19 cellular contexts compared by ENCODE assay signal in genomic region chr16:89908236-89908635, GRCh38. TPM values are rescaled to one million over a fixed set of nuclear protein-coding genes. Genes with fewer than 3 reads are reported as not detected.
DNase-seq lines count a peak whose midpoint lies in the region; ATAC-seq, FAIRE-seq and TF ChIP-seq lines count a peak whose summit lies in the region.
"Had no signal": no experiment of that assay in that cellular context is flagged by ENCODE, and none has a peak within 500 bp of the region (broad histone marks: within the 10 kb centered on the region; RNA-seq: fewer than 3 reads in every experiment).

No MANE protein-coding gene starts in this region.

- H3K14ac ChIP-seq in neuronal stem cell (ENCODE audit: low read length), result no peak overlapping the region

- H2BK12ac ChIP-seq in neuronal stem cell (ENCODE audit: low read length), result no peak overlapping the region

- no peaks in the 10 kb centered on the region for H3K9me2 ChIP-seq in SU-DHL-6 (replicated peaks; ENCODE audit: insufficient read depth, low read length)

- H3K27me3 ChIP-seq in HepG2 (ENCODE audit: control insufficient read depth in 1 of 2, insufficient read depth in 2 of 2, low read length in 2 of 2) (no peaks in the 10 kb centered on the region), right lobe of liver (no peaks in the 10 kb centered on the region), SU-DHL-6 (ENCODE audit: low read length) (no peaks in the 10 kb centered on the region), neuronal stem cell (ENCODE audit: control insufficient read depth in 3 of 3, insufficient read depth in 3 of 3, low read depth in 1 of 3, low read length in 3 of 3) (no peaks in the 10 kb centered on the region), psoas muscle (ENCODE audit: insufficient read depth in 3 of 3, low read length in 2 of 3) (no peaks in the 10 kb centered on the region)
- H3K27me3 ChIP-seq: BLaER1 had no signal

- H3K9ac ChIP-seq in HepG2 (ENCODE audit: insufficient read depth, low read depth, low read length) (no peak overlapping the region), SU-DHL-6 (ENCODE audit: low read length) (peak overlapping the region; percentile 28; the same call in 1 of the 2 replicates), neuronal stem cell (ENCODE audit: low read depth, low read length, poor library complexity) (no peak overlapping the region)
- H3K9ac ChIP-seq: BLaER1, GM23248 had no signal

- no peak for ATAC-seq in HepG2
- no peak for ATAC-seq in right lobe of liver
- ATAC-seq in psoas muscle, result no peak
- ATAC-seq: CD8-positive, alpha-beta T cell had no signal

- no peaks in the 10 kb centered on the region for H3K79me2 ChIP-seq in HepG2 (ENCODE audit: insufficient read depth, low read length)
- no peaks in the 10 kb centered on the region for H3K79me2 ChIP-seq in SU-DHL-6 (ENCODE audit: insufficient read depth, low read length)

- in situ Hi-C loops in HepG2 (cut with HindIII; ENCODE audit: extremely low pct_ligation_motif_present, low pct_unique_long_range_greater_than_20kb), result no loop called here

- H3K4me2 ChIP-seq in HepG2 (ENCODE audit: low read depth, low read length) (no peak overlapping the region), SU-DHL-6 (ENCODE audit: low read depth, low read length, poor library complexity, severe bottlenecking) (no peak overlapping the region), neuronal stem cell (ENCODE audit: insufficient read depth, low read length, poor library complexity, severe bottlenecking) (no peak overlapping the region)
- H3K4me2 ChIP-seq: BLaER1 had no signal

- 91% methylated on average over 4 of the region's 4 CpGs for WGBS in HepG2 (ENCODE audit: low lambda C conversion rate)
- WGBS in right lobe of liver (ENCODE audit: insufficient coverage, low coverage, low lambda C conversion rate, missing lambda C conversion rate), result 80% methylated on average over 4 of the region's 4 CpGs
- no CpG with 5 or more reads among the region's 4 CpGs for WGBS in neuronal stem cell (ENCODE audit: extremely low coverage in 2 of 2, insufficient read length in 2 of 2, insufficient replicate concordance in 1 of 2), 2 donors
- 97 to 98% (median 97%) methylated on average over 4 of the region's 4 CpGs for WGBS in psoas muscle, 3 donors

- TF ChIP-seq EP300 in HepG2 (IDR thresholded peaks at IDR 0.05; ENCODE audit: low read depth in 2 of 2, low read length in 2 of 2) (no peak), HepG2 (CRISPR knock-in tag; IDR thresholded peaks at IDR 0.05; ENCODE audit: borderline replicate concordance) (no peak)

- H3F3A ChIP-seq in SU-DHL-6 (ENCODE audit: insufficient read depth), result peaks cover 15% of the 10 kb centered on the region

- DNase-seq in HepG2 (ENCODE audit: low spot score) (no peak), right lobe of liver (no peak), neuronal stem cell (ENCODE audit: low spot score) (no peak), CD1c-positive myeloid dendritic cell (ENCODE audit: extremely low spot score) (no peak), psoas muscle (no peak), foreskin fibroblast (no peak)
- DNase-seq: Calu3; CD8-positive, alpha-beta T cell; DMS79 treated with DMSO at 0.1 percent for 48 hours; EL; GM23248; H9; KBM-7 had no signal

- H3K79me1 ChIP-seq in neuronal stem cell (ENCODE audit: low read depth, low read length), result peaks cover 4% of the 10 kb centered on the region

- H3K4me3 ChIP-seq in HepG2 (replicated peaks in 1 of 3; ENCODE audit: insufficient read depth in 1 of 3, low read depth in 2 of 3, low read length in 3 of 3), result no peak overlapping the region
- H3K4me3 ChIP-seq in right lobe of liver, result no peak overlapping the region
- H3K4me3 ChIP-seq in SU-DHL-6 (ENCODE audit: insufficient read depth, low read length, poor library complexity, severe bottlenecking), result no peak overlapping the region
- H3K4me3 ChIP-seq in neuronal stem cell (ENCODE audit: low read length in 2 of 2), result no peak overlapping the region
- no peak overlapping the region for H3K4me3 ChIP-seq in psoas muscle
- H3K4me3 ChIP-seq in foreskin fibroblast (ENCODE audit: low read depth in 1 of 2, low read length in 2 of 2), result no peak overlapping the region
- H3K4me3 ChIP-seq: BLaER1, GM23248 had no signal

- no peaks in the 10 kb centered on the region; the same call in 1 of the 2 replicates for H3K4me1 ChIP-seq in HepG2 (ENCODE audit: insufficient read depth, low read length)
- no peaks in the 10 kb centered on the region for H3K4me1 ChIP-seq in right lobe of liver
- peaks cover 0 to 1% of the 10 kb centered on the region in 2 donors for H3K4me1 ChIP-seq in neuronal stem cell (ENCODE audit: control insufficient read depth in 2 of 2, insufficient read depth in 1 of 2, low read depth in 1 of 2, low read length in 2 of 2)
- H3K4me1 ChIP-seq in psoas muscle, result peaks cover 4% of the 10 kb centered on the region

- no peak for FAIRE-seq in HepG2 (lab: Jason Lieb, UNC)
- FAIRE-seq: GM12891 had no signal

- TF ChIP-seq CTCF in HepG2 (CRISPR knock-in tag; IDR thresholded peaks at IDR 0.05) (no peak), right lobe of liver (IDR thresholded peaks at IDR 0.05) (no peak), SU-DHL-6 (IDR thresholded peaks at IDR 0.05; ENCODE audit: insufficient read depth, low read length, poor library complexity, severe bottlenecking) (no peak), psoas muscle (IDR thresholded peaks at IDR 0.05) (no peak), foreskin fibroblast (IDR thresholded peaks at IDR 0.05; ENCODE audit: low read depth, low read length) (no peak)

- peaks cover 31 to 39% of the 10 kb centered on the region in 2 experiments for H3K36me3 ChIP-seq in HepG2 (replicated peaks in 1 of 2; ENCODE audit: control insufficient read depth in 1 of 2, insufficient read depth in 2 of 2, low read length in 2 of 2)
- peaks cover 0 to 34% (median 11%) of the 10 kb centered on the region in 4 donors for H3K36me3 ChIP-seq in right lobe of liver
- no peaks in the 10 kb centered on the region; the same call in 1 of the 2 replicates for H3K36me3 ChIP-seq in SU-DHL-6 (ENCODE audit: low read length)
- peaks cover 33 to 87% of the 10 kb centered on the region in 2 donors for H3K36me3 ChIP-seq in neuronal stem cell (replicated peaks in 1 of 2; ENCODE audit: control insufficient read depth in 2 of 2, insufficient read depth in 2 of 2, low read length in 2 of 2)
- H3K36me3 ChIP-seq in psoas muscle (ENCODE audit: insufficient read depth in 1 of 2, low read depth in 1 of 2), result peaks cover 0 to 76% of the 10 kb centered on the region in 2 donors

- no peak overlapping the region for H2BK120ac ChIP-seq in neuronal stem cell (ENCODE audit: low read depth, low read length)

- intact Hi-C loops in HepG2 (cut with micrococcal nuclease; ENCODE audit: unreplicated experiment) (no loop called here), right lobe of liver (cut with DNase I) (no loop called here), psoas muscle (cut with DNase I) (no loop called here)

- no TSS peak for BruUV-seq in HepG2 (replicated peaks; lab: Mats Ljungman, UMichigan)

- no peak overlapping the region for H2BK15ac ChIP-seq in neuronal stem cell (ENCODE audit: low read length)

- no peak overlapping the region for H4K91ac ChIP-seq in neuronal stem cell (ENCODE audit: low read depth, low read length, poor library complexity)

- H2BK5ac ChIP-seq in neuronal stem cell (ENCODE audit: low read length), result no peak overlapping the region

- H3K27ac ChIP-seq in HepG2 (ENCODE audit: extremely low read length, insufficient read depth, low read length) (no peak overlapping the region), right lobe of liver (no peak overlapping the region), SU-DHL-6 (ENCODE audit: low read depth, low read length) (peak overlapping the region; percentile 86), neuronal stem cell (replicated peaks; ENCODE audit: low read length) (no peak overlapping the region), psoas muscle (no peak overlapping the region)
- H3K27ac ChIP-seq: 22Rv1, BLaER1, GM23248, HL-60 had no signal

- no peak overlapping the region for H3K18ac ChIP-seq in neuronal stem cell (ENCODE audit: low read length)

- H4K8ac ChIP-seq in neuronal stem cell (ENCODE audit: low read depth, low read length), result no peak overlapping the region

- H4K20me1 ChIP-seq in HepG2 (ENCODE audit: insufficient read depth, low read length), result no peaks in the 10 kb centered on the region; the same call in 1 of the 2 replicates
- H4K20me1 ChIP-seq in SU-DHL-6 (ENCODE audit: low read depth, low read length), result no peaks in the 10 kb centered on the region

- TF ChIP-seq RAD21 in HepG2 (CRISPR knock-in tag; IDR thresholded peaks at IDR 0.05), result no peak

- POLR2A ChIA-PET in HepG2 (lab: Yijun Ruan, JAX), result interaction anchor here (0.7 to 8.1 kb wide), 5 partner anchors 10 to 70 kb away, joined by 4 to 78 read pairs (median 22); partner anchors contain the start of genes MC1R, TCF25 and TUBB3

- H2AFZ ChIP-seq in HepG2 (ENCODE audit: low read length), result no peak overlapping the region
- H2AFZ ChIP-seq in SU-DHL-6 (ENCODE audit: low read depth, low read length, severe bottlenecking), result no peak overlapping the region
- H2AFZ ChIP-seq in neuronal stem cell (ENCODE audit: low read length), result no peak overlapping the region
- H2AFZ ChIP-seq: GM23248 had no signal

- CTCF ChIA-PET in HepG2 (lab: Yijun Ruan, JAX; ENCODE audit: low intra/inter-chr PET ratio, low total read pairs), result no interaction called here

- no peaks in the 10 kb centered on the region for H3K9me3 ChIP-seq in HepG2 (ENCODE audit: low read length)
- H3K9me3 ChIP-seq in right lobe of liver, result no peaks in the 10 kb centered on the region
- H3K9me3 ChIP-seq in SU-DHL-6 (ENCODE audit: insufficient read depth, low read length), result no peaks in the 10 kb centered on the region
- peaks cover 14 to 18% of the 10 kb centered on the region in 2 donors for H3K9me3 ChIP-seq in neuronal stem cell (replicated peaks in 1 of 2; ENCODE audit: control insufficient read depth in 2 of 2, insufficient read depth in 1 of 2, low read depth in 1 of 2, low read length in 2 of 2)
- H3K9me3 ChIP-seq in psoas muscle, result no peaks in the 10 kb centered on the region

- H3K4ac ChIP-seq in neuronal stem cell (ENCODE audit: low read length), result no peak overlapping the region

- H3K23ac ChIP-seq in neuronal stem cell (ENCODE audit: low read depth, low read length, poor library complexity), result peak overlapping the region; percentile 43

- no peak overlapping the region for H2AK5ac ChIP-seq in neuronal stem cell (ENCODE audit: low read depth, low read length)

- no peak for TF ChIP-seq POLR2A in HepG2 (IDR thresholded peaks at IDR 0.05; ENCODE audit: insufficient read depth in 1 of 2, low read depth in 2 of 2, low read length in 2 of 2)
- no peak for TF ChIP-seq POLR2A in right lobe of liver (IDR thresholded peaks at IDR 0.05)

RNA-seq across cellular contexts. Expression of gene MC1R, which starts 10.4 kb away (rescaled TPM):
- 7.2 and 9.1 TPM in 2 replicates for total RNA-seq in HepG2 (2016; rRNA removed; fragmentation: Illumina TruSeq; extraction: Trizol)
- total RNA-seq in HepG2 (2016; cell fraction: cytosol; rRNA removed; fragmentation: Illumina TruSeq; extraction: Trizol; ENCODE audit: low read depth), result 3.5 and 3.7 TPM in 2 replicates
- total RNA-seq in HepG2 (2016; cell fraction: insoluble cytoplasmic fraction; rRNA removed; fragmentation: Illumina TruSeq; extraction: Trizol), result 8.1 and 8.7 TPM in 2 replicates
- 8.1 and 9.5 TPM in 2 replicates for total RNA-seq in HepG2 (2016; cell fraction: membrane; rRNA removed; fragmentation: Illumina TruSeq; extraction: Trizol)
- 7.2 and 7.7 TPM in 2 replicates for total RNA-seq in HepG2 (2016; cell fraction: nucleus; rRNA removed; fragmentation: Illumina TruSeq; extraction: Trizol)
- 14.8 and 20.0 TPM in 2 replicates for polyA plus RNA-seq in HepG2 (2011; rRNA removed)
- 14.8 and 18.9 TPM in 2 replicates for polyA plus RNA-seq in HepG2 (2011; cell fraction: cytosol; rRNA removed)
- 89.3 and 96.4 TPM in 2 replicates for polyA plus RNA-seq in HepG2 (2011; cell fraction: nucleus; rRNA removed)
- 6.5 and 12.0 TPM in 2 replicates for polyA plus RNA-seq in HepG2 (2012)
- 2.9 and 3.1 TPM in 2 replicates for polyA plus RNA-seq in HepG2 (2016; cell fraction: cytosol; fragmentation: Illumina TruSeq; extraction: Trizol; ENCODE audit: low read depth)
- 6.7 and 7.1 TPM in 2 replicates for polyA plus RNA-seq in HepG2 (2016; cell fraction: insoluble cytoplasmic fraction; fragmentation: Illumina TruSeq; extraction: Trizol; ENCODE audit: low read depth)
- 6.5 and 7.5 TPM in 2 replicates for polyA plus RNA-seq in HepG2 (2016; cell fraction: membrane; fragmentation: Illumina TruSeq; extraction: Trizol; ENCODE audit: low read depth)
- 17.7 and 19.3 TPM in 2 replicates for polyA plus RNA-seq in HepG2 (2016; cell fraction: nucleus; fragmentation: Illumina TruSeq; extraction: Trizol; ENCODE audit: insufficient read depth, low read depth)
- polyA minus RNA-seq in HepG2 (2011; rRNA and poly(A)+ RNA removed; ENCODE audit: low replicate concordance), result 23.7 and 30.7 TPM in 2 replicates
- 5.4 and 5.5 TPM in 2 replicates for polyA minus RNA-seq in HepG2 (2011; cell fraction: cytosol; rRNA and poly(A)+ RNA removed)
- polyA minus RNA-seq in HepG2 (2011; cell fraction: nucleus; rRNA and poly(A)+ RNA removed), result 16.0 and 17.0 TPM in 2 replicates
- 1 to 10 TPM in 2 of 6 experiments, under 1 TPM in 4; 0.31 to 1.6 (median 0.77) TPM for total RNA-seq in right lobe of liver
- polyA plus RNA-seq in neuronal stem cell (2013, experiment 1 of 2), result 2.1 TPM
- 2.1 TPM for polyA plus RNA-seq in neuronal stem cell (2013, experiment 2 of 2)
- 1 to 10 TPM in 1 of 4 donors, under 1 TPM in 3; 0.67 to 1.1 (median 0.88) TPM for total RNA-seq in psoas muscle
- 1 to 10 TPM in 1 of 3 donors, under 1 TPM in 2; 0.18 to 1.8 (median 0.18) TPM for polyA plus RNA-seq in psoas muscle

RNA-seq across cellular contexts. Expression of gene TUBB3, which starts 14.9 kb away (rescaled TPM):
- 161 and 185 TPM in 2 replicates for total RNA-seq in HepG2 (2016; rRNA removed; fragmentation: Illumina TruSeq; extraction: Trizol)
- total RNA-seq in HepG2 (2016; cell fraction: cytosol; rRNA removed; fragmentation: Illumina TruSeq; extraction: Trizol; ENCODE audit: low read depth), result 94.2 and 96.8 TPM in 2 replicates
- 145 and 195 TPM in 2 replicates for total RNA-seq in HepG2 (2016; cell fraction: insoluble cytoplasmic fraction; rRNA removed; fragmentation: Illumina TruSeq; extraction: Trizol)
- total RNA-seq in HepG2 (2016; cell fraction: membrane; rRNA removed; fragmentation: Illumina TruSeq; extraction: Trizol), result 140 and 142 TPM in 2 replicates
- total RNA-seq in HepG2 (2016; cell fraction: nucleus; rRNA removed; fragmentation: Illumina TruSeq; extraction: Trizol), result 81.3 and 94.7 TPM in 2 replicates
- 110 and 152 TPM in 2 replicates for polyA plus RNA-seq in HepG2 (2011; rRNA removed)
- 84.2 and 120 TPM in 2 replicates for polyA plus RNA-seq in HepG2 (2011; cell fraction: cytosol; rRNA removed)
- polyA plus RNA-seq in HepG2 (2011; cell fraction: nucleus; rRNA removed), result 168 and 179 TPM in 2 replicates
- 45.2 and 119 TPM in 2 replicates for polyA plus RNA-seq in HepG2 (2012)
- polyA plus RNA-seq in HepG2 (2016; cell fraction: cytosol; fragmentation: Illumina TruSeq; extraction: Trizol; ENCODE audit: low read depth), result 63.1 and 64.3 TPM in 2 replicates
- polyA plus RNA-seq in HepG2 (2016; cell fraction: insoluble cytoplasmic fraction; fragmentation: Illumina TruSeq; extraction: Trizol; ENCODE audit: low read depth), result 127 and 159 TPM in 2 replicates
- 87.3 and 99.0 TPM in 2 replicates for polyA plus RNA-seq in HepG2 (2016; cell fraction: membrane; fragmentation: Illumina TruSeq; extraction: Trizol; ENCODE audit: low read depth)
- polyA plus RNA-seq in HepG2 (2016; cell fraction: nucleus; fragmentation: Illumina TruSeq; extraction: Trizol; ENCODE audit: insufficient read depth, low read depth), result 138 and 154 TPM in 2 replicates
- polyA minus RNA-seq in HepG2 (2011; rRNA and poly(A)+ RNA removed; ENCODE audit: low replicate concordance), result 34.9 and 340 TPM in 2 replicates
- 99.4 and 107 TPM in 2 replicates for polyA minus RNA-seq in HepG2 (2011; cell fraction: cytosol; rRNA and poly(A)+ RNA removed)
- polyA minus RNA-seq in HepG2 (2011; cell fraction: nucleus; rRNA and poly(A)+ RNA removed), result 34.8 and 42.6 TPM in 2 replicates
- under 1 TPM in 4 of 6 experiments, not detected in 2; 0.13 to 0.86 (median 0.36) TPM for total RNA-seq in right lobe of liver
- polyA plus RNA-seq in neuronal stem cell (2013, experiment 1 of 2), result 121 TPM
- polyA plus RNA-seq in neuronal stem cell (2013, experiment 2 of 2), result 119 TPM
- total RNA-seq in psoas muscle, result 1 to 10 TPM in 1 of 4 donors, under 1 TPM in 1, not detected in 2; 0.30 to 1.3 TPM
- 1 to 10 TPM in 1 of 3 donors, under 1 TPM in 2; 0.17 to 2.4 (median 0.47) TPM for polyA plus RNA-seq in psoas muscle
- polyA plus RNA-seq: CD14-positive monocyte had no signal

RNA-seq across cellular contexts. Expression of gene TCF25, which starts 34.8 kb away (rescaled TPM):
- total RNA-seq in HepG2 (2016; rRNA removed; fragmentation: Illumina TruSeq; extraction: Trizol), result 98.4 and 138 TPM in 2 replicates
- 70.6 and 87.2 TPM in 2 replicates for total RNA-seq in HepG2 (2016; cell fraction: cytosol; rRNA removed; fragmentation: Illumina TruSeq; extraction: Trizol; ENCODE audit: low read depth)
- 75.7 and 144 TPM in 2 replicates for total RNA-seq in HepG2 (2016; cell fraction: insoluble cytoplasmic fraction; rRNA removed; fragmentation: Illumina TruSeq; extraction: Trizol)
- 50.6 and 58.6 TPM in 2 replicates for total RNA-seq in HepG2 (2016; cell fraction: membrane; rRNA removed; fragmentation: Illumina TruSeq; extraction: Trizol)
- 110 and 124 TPM in 2 replicates for total RNA-seq in HepG2 (2016; cell fraction: nucleus; rRNA removed; fragmentation: Illumina TruSeq; extraction: Trizol)
- 206 and 274 TPM in 2 replicates for polyA plus RNA-seq in HepG2 (2011; rRNA removed)
- 65.2 and 80.6 TPM in 2 replicates for polyA plus RNA-seq in HepG2 (2011; cell fraction: cytosol; rRNA removed)
- polyA plus RNA-seq in HepG2 (2011; cell fraction: nucleus; rRNA removed), result 1,625 and 1,754 TPM in 2 replicates
- polyA plus RNA-seq in HepG2 (2012), result 188 and 209 TPM in 2 replicates
- 17.8 and 22.1 TPM in 2 replicates for polyA plus RNA-seq in HepG2 (2016; cell fraction: cytosol; fragmentation: Illumina TruSeq; extraction: Trizol; ENCODE audit: low read depth)
- polyA plus RNA-seq in HepG2 (2016; cell fraction: insoluble cytoplasmic fraction; fragmentation: Illumina TruSeq; extraction: Trizol; ENCODE audit: low read depth), result 69.5 and 77.6 TPM in 2 replicates
- polyA plus RNA-seq in HepG2 (2016; cell fraction: membrane; fragmentation: Illumina TruSeq; extraction: Trizol; ENCODE audit: low read depth), result 24.7 and 32.6 TPM in 2 replicates
- 312 and 330 TPM in 2 replicates for polyA plus RNA-seq in HepG2 (2016; cell fraction: nucleus; fragmentation: Illumina TruSeq; extraction: Trizol; ENCODE audit: insufficient read depth, low read depth)
- polyA minus RNA-seq in HepG2 (2011; rRNA and poly(A)+ RNA removed; ENCODE audit: low replicate concordance), result 107 and 121 TPM in 2 replicates
- 35.2 and 43.3 TPM in 2 replicates for polyA minus RNA-seq in HepG2 (2011; cell fraction: cytosol; rRNA and poly(A)+ RNA removed)
- 166 and 179 TPM in 2 replicates for polyA minus RNA-seq in HepG2 (2011; cell fraction: nucleus; rRNA and poly(A)+ RNA removed)
- total RNA-seq in right lobe of liver, result 10 to 100 TPM; 66.6 to 91.6 (median 77.9) TPM
- 136 TPM for polyA plus RNA-seq in neuronal stem cell (2013, experiment 1 of 2)
- polyA plus RNA-seq in neuronal stem cell (2013, experiment 2 of 2), result 136 TPM
- 10 to 100 TPM; 57.6 to 93.6 (median 89.8) TPM for total RNA-seq in psoas muscle
- 10 to 100 TPM; 46.1 to 54.8 (median 50.7) TPM for polyA plus RNA-seq in psoas muscle

RNA-seq across cellular contexts. Expression of gene DEF8, which starts 40.3 kb away (rescaled TPM):
- 98.5 and 107 TPM in 2 replicates for total RNA-seq in HepG2 (2016; rRNA removed; fragmentation: Illumina TruSeq; extraction: Trizol)
- total RNA-seq in HepG2 (2016; cell fraction: cytosol; rRNA removed; fragmentation: Illumina TruSeq; extraction: Trizol; ENCODE audit: low read depth), result 134 and 176 TPM in 2 replicates
- total RNA-seq in HepG2 (2016; cell fraction: insoluble cytoplasmic fraction; rRNA removed; fragmentation: Illumina TruSeq; extraction: Trizol), result 103 and 113 TPM in 2 replicates
- total RNA-seq in HepG2 (2016; cell fraction: membrane; rRNA removed; fragmentation: Illumina TruSeq; extraction: Trizol), result 127 and 160 TPM in 2 replicates
- total RNA-seq in HepG2 (2016; cell fraction: nucleus; rRNA removed; fragmentation: Illumina TruSeq; extraction: Trizol), result 48.8 and 61.5 TPM in 2 replicates
- 98.2 and 108 TPM in 2 replicates for polyA plus RNA-seq in HepG2 (2011; rRNA removed)
- polyA plus RNA-seq in HepG2 (2011; cell fraction: cytosol; rRNA removed), result 100 and 138 TPM in 2 replicates
- 490 and 545 TPM in 2 replicates for polyA plus RNA-seq in HepG2 (2011; cell fraction: nucleus; rRNA removed)
- polyA plus RNA-seq in HepG2 (2012), result 37.2 and 56.0 TPM in 2 replicates
- 170 and 205 TPM in 2 replicates for polyA plus RNA-seq in HepG2 (2016; cell fraction: cytosol; fragmentation: Illumina TruSeq; extraction: Trizol; ENCODE audit: low read depth)
- polyA plus RNA-seq in HepG2 (2016; cell fraction: insoluble cytoplasmic fraction; fragmentation: Illumina TruSeq; extraction: Trizol; ENCODE audit: low read depth), result 116 and 132 TPM in 2 replicates
- 126 and 153 TPM in 2 replicates for polyA plus RNA-seq in HepG2 (2016; cell fraction: membrane; fragmentation: Illumina TruSeq; extraction: Trizol; ENCODE audit: low read depth)
- polyA plus RNA-seq in HepG2 (2016; cell fraction: nucleus; fragmentation: Illumina TruSeq; extraction: Trizol; ENCODE audit: insufficient read depth, low read depth), result 123 and 136 TPM in 2 replicates
- 22.3 and 116 TPM in 2 replicates for polyA minus RNA-seq in HepG2 (2011; rRNA and poly(A)+ RNA removed; ENCODE audit: low replicate concordance)
- 31.8 and 36.4 TPM in 2 replicates for polyA minus RNA-seq in HepG2 (2011; cell fraction: cytosol; rRNA and poly(A)+ RNA removed)
- 46.0 and 51.1 TPM in 2 replicates for polyA minus RNA-seq in HepG2 (2011; cell fraction: nucleus; rRNA and poly(A)+ RNA removed)
- total RNA-seq in right lobe of liver, result 10 to 100 TPM; 16.7 to 44.1 (median 20.7) TPM
- 52.9 TPM for polyA plus RNA-seq in neuronal stem cell (2013, experiment 1 of 2)
- polyA plus RNA-seq in neuronal stem cell (2013, experiment 2 of 2), result 52.2 TPM
- total RNA-seq in psoas muscle, result 10 to 100 TPM; 16.2 to 28.5 (median 25.2) TPM
- polyA plus RNA-seq in psoas muscle, result 10 to 100 TPM; 22.2 to 38.3 (median 25.5) TPM

Comparison
In these comparisons a context has a peak if more than half of its experiments do, and no peak if none do; other contexts are left out.
1. RNA of gene TUBB3, which starts 14.9 kb away (total RNA-seq): 81.3 to 195 TPM in HepG2; 0.13 to 0.86 TPM in right lobe of liver and 0.30 to 1.3 TPM in psoas muscle; every median in the first group is over 10 times any median in the second.